Comparison of ENCODE assay signal across 19 cellular contexts in genomic region chr3:10187944-10188343, GRCh38. TPM values are rescaled to one million over a fixed set of nuclear protein-coding genes. Genes with fewer than 3 reads are reported as not detected.
DNase-seq lines count a peak whose midpoint lies in the region; ATAC-seq and TF ChIP-seq lines count a peak whose summit lies in the region.
"Had no signal": no experiment of that assay in that cellular context is flagged by ENCODE, and none has a peak within 500 bp of the region (broad histone marks: within the 10 kb centered on the region; RNA-seq: fewer than 3 reads in every experiment).

No MANE protein-coding gene starts in this region.

- 75 to 92% (median 83%) methylated on average over 2 of the region's 2 CpGs for WGBS in psoas muscle, 3 donors

- no peaks in the 10 kb centered on the region for H3K79me2 ChIP-seq in OCI-LY1 (ENCODE audit: insufficient read depth, low read length)

- POLR2A ChIA-PET in activated CD4-positive, alpha-beta T cell treated with anti-CD3 and anti-CD28 coated beads for 36 hours (lab: Charles Lee) = no interaction called here

- peak overlapping the region; percentile 55 for H3K27ac Mint-ChIP-seq in activated CD4-positive, alpha-beta T cell treated with anti-CD3 and anti-CD28 coated beads for 36 hours
- H3K27ac Mint-ChIP-seq: activated T-cell treated with anti-CD3 and anti-CD28 coated beads, Interleukin-2, amount 50 U/mL, for 72 hours had no signal

- H3K27me3 ChIP-seq in OCI-LY1 (ENCODE audit: insufficient read depth, low read length) (no peaks in the 10 kb centered on the region), dorsolateral prefrontal cortex (no peaks in the 10 kb centered on the region), psoas muscle (ENCODE audit: insufficient read depth in 3 of 3, low read length in 2 of 3) (no peaks in the 10 kb centered on the region)

- no peak overlapping the region for H3K9ac ChIP-seq in OCI-LY1 (ENCODE audit: low read length)
- H3K9ac ChIP-seq: GM23248 had no signal

- no peaks in the 10 kb centered on the region for H3K9me3 Mint-ChIP-seq in activated CD4-positive, alpha-beta T cell treated with anti-CD3 and anti-CD28 coated beads for 36 hours (ENCODE audit: low read depth)
- H3K9me3 Mint-ChIP-seq: activated T-cell treated with anti-CD3 and anti-CD28 coated beads, Interleukin-2, amount 50 U/mL, for 72 hours; neural crest cell had no signal

- no peak for ATAC-seq in activated CD4-positive, alpha-beta T cell treated with anti-CD3 and anti-CD28 coated beads for 36 hours
- ATAC-seq in psoas muscle (no peak), GM21786 (IDR thresholded peaks at IDR 0.05; ENCODE audit: unreplicated experiment) (no peak), HG03571 (IDR thresholded peaks at IDR 0.05; ENCODE audit: unreplicated experiment) (no peak), GM21360 (IDR thresholded peaks at IDR 0.05; ENCODE audit: unreplicated experiment) (no peak)
- ATAC-seq: activated T-cell treated with anti-CD3 and anti-CD28 coated beads, Interleukin-2, amount 50 U/mL, for 72 hours; SK-N-SH treated with all-trans-retinoic acid at 6 μM for 48 hours had no signal

- H3K27ac ChIP-seq in OCI-LY1 (ENCODE audit: low read depth, low read length, poor library complexity, severe bottlenecking) (peak overlapping the region; percentile 68), dorsolateral prefrontal cortex (peak overlapping the region; percentile 33 to 100 (median 98)), psoas muscle (peak overlapping the region; percentile 98)
- H3K27ac ChIP-seq: GM23248 had no signal

- peaks cover 70% of the 10 kb centered on the region for H3K4me1 ChIP-seq in OCI-LY1 (ENCODE audit: insufficient read depth, low read length, severe bottlenecking)
- peaks cover 42% of the 10 kb centered on the region for H3K4me1 ChIP-seq in psoas muscle

- no peak overlapping the region for H2AFZ ChIP-seq in OCI-LY1 (ENCODE audit: low read length)
- H2AFZ ChIP-seq: GM23248 had no signal

- H3K36me3 ChIP-seq in OCI-LY1 (ENCODE audit: insufficient read depth, low read length) (peaks cover 26% of the 10 kb centered on the region; the same call in 1 of the 2 replicates), psoas muscle (ENCODE audit: insufficient read depth in 1 of 2, low read depth in 1 of 2) (peaks cover 0 to 31% of the 10 kb centered on the region in 2 donors)

- CTCF ChIA-PET in activated CD4-positive, alpha-beta T cell treated with anti-CD3 and anti-CD28 coated beads for 36 hours (lab: Charles Lee) = no interaction called here

- H3K4me3 ChIP-seq in OCI-LY1 (ENCODE audit: low read depth, low read length, poor library complexity, severe bottlenecking) (no peak overlapping the region), dorsolateral prefrontal cortex (peak overlapping the region in 1 of 59 donors; percentile 4), psoas muscle (no peak overlapping the region)
- H3K4me3 ChIP-seq: GM23248, smooth muscle cell had no signal

- H3K9me2 ChIP-seq in OCI-LY1 (ENCODE audit: low read depth, low read length) = no peaks in the 10 kb centered on the region

- H3K36me3 Mint-ChIP-seq in activated CD4-positive, alpha-beta T cell treated with anti-CD3 and anti-CD28 coated beads for 36 hours (ENCODE audit: low read depth) = peaks cover 4% of the 10 kb centered on the region

- H4K20me1 ChIP-seq in OCI-LY1 (ENCODE audit: insufficient read depth, low read length) = no peaks in the 10 kb centered on the region

- no peak for DNase-seq in activated CD4-positive, alpha-beta T cell treated with anti-CD3 and anti-CD28 coated beads for 36 hours
- no peak for DNase-seq in activated CD4-positive, alpha-beta T cell treated with anti-CD3 and anti-CD28 coated beads, Interleukin-2, amount 50 U/mL, for 48 hours
- DNase-seq in dorsolateral prefrontal cortex (no peak), psoas muscle (no peak)
- DNase-seq: 8988T; activated T-cell treated with anti-CD3 and anti-CD28 coated beads, Interleukin-2, amount 50 U/mL, for 72 hours; DND-41; GM23248; mesendoderm; NCI-H1417 treated with DMSO at 0.1 percent for 48 hours; NCI-H774; stimulated activated CD4-positive, alpha-beta T cell treated with anti-CD3 and anti-CD28 coated beads, Interleukin-4, amount 100 ng/mL, for 24 hours had no signal

- TF ChIP-seq CTCF in OCI-LY1 (IDR thresholded peaks at IDR 0.05; ENCODE audit: low read length) (no peak), dorsolateral prefrontal cortex (IDR thresholded peaks at IDR 0.05 in 54 of 56, conservative IDR thresholded peaks at IDR 0.05 in 2 of 56; ENCODE audit: low read depth in 1 of 56, partially characterized antibody in 56 of 56) (no peak), psoas muscle (IDR thresholded peaks at IDR 0.05) (no peak)

- H3K27me3 Mint-ChIP-seq in activated CD4-positive, alpha-beta T cell treated with anti-CD3 and anti-CD28 coated beads for 36 hours = no peaks in the 10 kb centered on the region

- H3K4me1 Mint-ChIP-seq in activated CD4-positive, alpha-beta T cell treated with anti-CD3 and anti-CD28 coated beads for 36 hours = peaks cover 68% of the 10 kb centered on the region

- no peak overlapping the region for H3K4me3 Mint-ChIP-seq in activated CD4-positive, alpha-beta T cell treated with anti-CD3 and anti-CD28 coated beads for 36 hours
- H3K4me3 Mint-ChIP-seq: neural crest cell had no signal

- H3K4me2 ChIP-seq in OCI-LY1 (ENCODE audit: low read length) = no peak overlapping the region
- H3K4me2 ChIP-seq: smooth muscle cell had no signal

- intact Hi-C loops in activated CD4-positive, alpha-beta T cell treated with anti-CD3 and anti-CD28 coated beads for 36 hours (cut with DNase I, micrococcal nuclease) = loop anchor here in 1 of 2 experiments (2.0 kb wide), 1 partner anchor 15 kb away; no protein-coding TSS in a partner anchor
- intact Hi-C loops in dorsolateral prefrontal cortex (cut with DNase I) = loop anchor here in 1 of 2 donors (5.0 kb wide), 1 partner anchor 34 kb away; no protein-coding TSS in a partner anchor
- intact Hi-C loops in psoas muscle (cut with DNase I) = loop anchor here in 1 of 2 donors (2.0 kb wide), 1 partner anchor 19 kb away; no protein-coding TSS in a partner anchor

- 0 out of 2 replicates have a peak, but pooled peaks cover 2% of the 10 kb centered on the region for H3F3A ChIP-seq in OCI-LY1 (ENCODE audit: insufficient read depth, low read length)

- H3K9me3 ChIP-seq in OCI-LY1 (ENCODE audit: low read length) = no peaks in the 10 kb centered on the region
- H3K9me3 ChIP-seq in psoas muscle = no peaks in the 10 kb centered on the region

RNA-seq across cellular contexts. Expression of gene IRAK2, which starts 23.2 kb away (rescaled TPM):
- 1 to 10 TPM; 3.9 to 4.0 TPM for total RNA-seq in activated CD4-positive, alpha-beta T cell treated with anti-CD3 and anti-CD28 coated beads for 36 hours
- 10 to 100 TPM in 9 of 120 experiments, 1 to 10 TPM in 111; 3.6 to 16.8 (median 6.7) TPM for total RNA-seq in dorsolateral prefrontal cortex
- total RNA-seq in psoas muscle = 10 to 100 TPM in 2 of 4 donors, 1 to 10 TPM in 2; 3.9 to 21.3 (median 12.8) TPM
- 10 to 100 TPM in 1 of 3 donors, 1 to 10 TPM in 2; 5.9 to 11.7 (median 9.1) TPM for polyA plus RNA-seq in psoas muscle

RNA-seq across cellular contexts. Expression of gene VHL, which starts 46.4 kb away (rescaled TPM):
- 10 to 100 TPM; 49.8 to 52.4 TPM for total RNA-seq in activated CD4-positive, alpha-beta T cell treated with anti-CD3 and anti-CD28 coated beads for 36 hours
- 10 to 100 TPM; 33.7 to 54.9 (median 42.9) TPM for total RNA-seq in dorsolateral prefrontal cortex
- 10 to 100 TPM; 13.5 to 18.2 (median 16.6) TPM for total RNA-seq in psoas muscle
- polyA plus RNA-seq in psoas muscle = 10 to 100 TPM in 2 of 3 donors, 1 to 10 TPM in 1; 9.7 to 18.3 (median 13.0) TPM
